ENCODE assay signal across 19 cellular contexts in genomic region chr12:89992668-89993401, GRCh38.
DNase-seq lines count a peak whose midpoint lies in the region; ATAC-seq and TF ChIP-seq lines count a peak whose summit lies in the region.
"Had no signal": no experiment of that assay in that cellular context is flagged by ENCODE, and none has a peak within 500 bp of the region (broad histone marks: within the 10 kb centered on the region; RNA-seq: fewer than 3 reads in every experiment).

No MANE protein-coding gene starts in this region.

- H3K36me3 ChIP-seq in CD4-positive, CD25-positive, alpha-beta regulatory T cell (ENCODE audit: control insufficient read depth, insufficient read depth, low read length) = no peaks in the 10 kb centered on the region
- no peaks in the 10 kb centered on the region for H3K36me3 ChIP-seq in esophagus muscularis mucosa
- H3K36me3 ChIP-seq: BLaER1 treated with 17β-estradiol and CSF1 and Interleukin-3, amounts not matched to agents 10 nM and 100 nM had no signal

- peak overlapping the region; percentile 34 for H3K4me3 ChIP-seq in CD4-positive, CD25-positive, alpha-beta regulatory T cell (ENCODE audit: low read depth, low read length)
- no peak overlapping the region for H3K4me3 ChIP-seq in esophagus muscularis mucosa
- H3K4me3 ChIP-seq: BLaER1 treated with 17β-estradiol and CSF1 and Interleukin-3, amounts not matched to agents 10 nM and 100 nM; GM23248; PC-9; SK-N-MC had no signal

- H3K27me3 ChIP-seq in CD4-positive, CD25-positive, alpha-beta regulatory T cell (ENCODE audit: control insufficient read depth, insufficient read depth, low read length) = no peaks in the 10 kb centered on the region
- no peaks in the 10 kb centered on the region for H3K27me3 ChIP-seq in esophagus muscularis mucosa
- H3K27me3 ChIP-seq: BLaER1 treated with 17β-estradiol and CSF1 and Interleukin-3, amounts not matched to agents 10 nM and 100 nM had no signal

- TF ChIP-seq EP300 in esophagus muscularis mucosa (IDR thresholded peaks at IDR 0.05) = no peak

- peak in 1 of 3 donors; percentile 39 for DNase-seq in CD4-positive, CD25-positive, alpha-beta regulatory T cell
- DNase-seq in NCI-H526 (lab: John Stamatoyannopoulos, UW) = peak; percentile 55 to 79
- peak; percentile 15 for DNase-seq in pons (ENCODE audit: low spot score)
- no peak for DNase-seq in esophagus muscularis mucosa (ENCODE audit: extremely low spot score)
- DNase-seq: Calu3, DMS79 treated with DMSO at 0.1 percent for 48 hours, GF-D8, GM23248, NCI-H146, NCI-H2227 treated with DMSO at 0.1 percent for 48 hours, NCI-H524 treated with DMSO at 0.1 percent for 48 hours, PC-9 had no signal

- intact Hi-C loops in dendritic cell treated with granulocyte-macrophage colony-stimulating factor and Interleukin-4, amounts not matched to agents 40 ng/mL and 50 ng/mL, for 4 days (cut with micrococcal nuclease) = no loop called here
- intact Hi-C loops in esophagus muscularis mucosa (cut with DNase I) = no loop called here

- peak in 1 of 2 donors; percentile 47 for ATAC-seq in CD4-positive, CD25-positive, alpha-beta regulatory T cell (ENCODE audit: low read depth in 2 of 2)
- no peak for ATAC-seq in GM18505 (IDR thresholded peaks at IDR 0.05; ENCODE audit: unreplicated experiment)
- ATAC-seq in HG03439 (IDR thresholded peaks at IDR 0.05; ENCODE audit: unreplicated experiment) = no peak
- ATAC-seq: Right ventricle myocardium inferior had no signal

- H3K9me3 ChIP-seq in CD4-positive, CD25-positive, alpha-beta regulatory T cell (ENCODE audit: control insufficient read depth in 2 of 2, low read length in 2 of 2) = no peaks in the 10 kb centered on the region
- no peaks in the 10 kb centered on the region for H3K9me3 ChIP-seq in esophagus muscularis mucosa
- H3K9me3 ChIP-seq: BLaER1 treated with 17β-estradiol and CSF1 and Interleukin-3, amounts not matched to agents 10 nM and 100 nM had no signal

- WGBS in esophagus muscularis mucosa = 86% methylated on average over 2 of the region's 2 CpGs

- H3K9me3 Mint-ChIP-seq in CD4-positive, CD25-positive, alpha-beta regulatory T cell = no peaks in the 10 kb centered on the region
- no peaks in the 10 kb centered on the region for H3K9me3 Mint-ChIP-seq in dendritic cell treated with granulocyte-macrophage colony-stimulating factor and Interleukin-4, amounts not matched to agents 40 ng/mL and 50 ng/mL, for 4 days

- peaks cover 28 to 44% (median 34%) of the 10 kb centered on the region in 4 donors for H3K4me1 Mint-ChIP-seq in CD4-positive, CD25-positive, alpha-beta regulatory T cell
- H3K4me1 Mint-ChIP-seq in dendritic cell treated with granulocyte-macrophage colony-stimulating factor and Interleukin-4, amounts not matched to agents 40 ng/mL and 50 ng/mL, for 4 days (ENCODE audit: low read depth) = peaks cover 30% of the 10 kb centered on the region

- TF ChIP-seq POLR2A in GM18505 (IDR thresholded peaks at IDR 0.05; ENCODE audit: borderline replicate concordance, extremely low read depth, insufficient read depth, insufficient read length) (no peak), esophagus muscularis mucosa (IDR thresholded peaks at IDR 0.05; ENCODE audit: low read depth) (no peak)

- peak overlapping the region; percentile 27 for H3K27ac ChIP-seq in CD4-positive, CD25-positive, alpha-beta regulatory T cell (ENCODE audit: insufficient read depth, low read length, poor library complexity, severe bottlenecking)
- no peak overlapping the region for H3K27ac ChIP-seq in esophagus muscularis mucosa (replicated peaks in 1 of 4)
- H3K27ac ChIP-seq: BLaER1 treated with 17β-estradiol and CSF1 and Interleukin-3, amounts not matched to agents 10 nM and 100 nM; GM23248; HL-60; PC-9; SK-N-MC had no signal

- no peaks in the 10 kb centered on the region for H3K36me3 Mint-ChIP-seq in CD4-positive, CD25-positive, alpha-beta regulatory T cell
- no peaks in the 10 kb centered on the region for H3K36me3 Mint-ChIP-seq in dendritic cell treated with granulocyte-macrophage colony-stimulating factor and Interleukin-4, amounts not matched to agents 40 ng/mL and 50 ng/mL, for 4 days (ENCODE audit: low read depth)

- H3K27ac Mint-ChIP-seq in CD4-positive, CD25-positive, alpha-beta regulatory T cell = peak overlapping the region in 2 of 3 donors; percentile 39 to 95
- H3K27ac Mint-ChIP-seq in dendritic cell treated with granulocyte-macrophage colony-stimulating factor and Interleukin-4, amounts not matched to agents 40 ng/mL and 50 ng/mL, for 4 days = peak overlapping the region; percentile 41

- no peaks in the 10 kb centered on the region for H3K27me3 Mint-ChIP-seq in CD4-positive, CD25-positive, alpha-beta regulatory T cell
- H3K27me3 Mint-ChIP-seq in dendritic cell treated with granulocyte-macrophage colony-stimulating factor and Interleukin-4, amounts not matched to agents 40 ng/mL and 50 ng/mL, for 4 days = no peaks in the 10 kb centered on the region

- TF ChIP-seq CTCF in esophagus muscularis mucosa (IDR thresholded peaks at IDR 0.05) = no peak

- H3K4me3 Mint-ChIP-seq in CD4-positive, CD25-positive, alpha-beta regulatory T cell = peak overlapping the region; percentile 2 to 73 (median 6)
- H3K4me3 Mint-ChIP-seq in dendritic cell treated with granulocyte-macrophage colony-stimulating factor and Interleukin-4, amounts not matched to agents 40 ng/mL and 50 ng/mL, for 4 days = no peak overlapping the region

- H3K4me1 ChIP-seq in CD4-positive, CD25-positive, alpha-beta regulatory T cell (ENCODE audit: control insufficient read depth, insufficient read depth, low read length, poor library complexity, severe bottlenecking) = peaks cover 20% of the 10 kb centered on the region
- peaks cover 0 to 7% (median 0%) of the 10 kb centered on the region in 4 donors for H3K4me1 ChIP-seq in esophagus muscularis mucosa
